ENCODE assay signal across 23 cellular contexts in genomic region chr16:57759541-57760356, GRCh38. TPM values are rescaled to one million over a fixed set of nuclear protein-coding genes. Genes with fewer than 3 reads are reported as not detected.
DNase-seq lines count a peak whose midpoint lies in the region; ATAC-seq, FAIRE-seq and TF ChIP-seq lines count a peak whose summit lies in the region.
"Had no signal": no experiment of that assay in that cellular context is flagged by ENCODE, and none has a peak within 500 bp of the region (broad histone marks: within the 10 kb centered on the region; RNA-seq: fewer than 3 reads in every experiment).

No MANE protein-coding gene starts in this region.

- H3K36me3 Mint-ChIP-seq in T-helper 17 cell (ENCODE audit: low read depth), result peaks cover 2% of the 10 kb centered on the region

- H3K4me3 Mint-ChIP-seq in T-helper 17 cell, result no peak overlapping the region
- H3K4me3 Mint-ChIP-seq: activated naive CD8-positive, alpha-beta T cell treated with anti-CD3 and anti-CD28 coated beads, Interleukin-2, amount 50 U/mL, for 24 hours; stimulated activated naive CD8-positive, alpha-beta T cell treated with anti-CD3 and anti-CD28 coated beads, Interleukin-15, Interleukin-2, amounts not matched to agents 100 ng/mL and 50 ng/mL, for 24 hours had no signal

- H3K27ac ChIP-seq in A549, result peak overlapping the region; percentile 11 to 92; a peak in 3 of 6 replicates
- no peak overlapping the region for H3K27ac ChIP-seq in kidney (ENCODE audit: low read depth in 2 of 2, low read length in 2 of 2)
- H3K27ac ChIP-seq: brain microvascular endothelial cell, GM23248, parathyroid adenoma, WERI-Rb-1 had no signal

- TF ChIP-seq CTCF in A549 (IDR thresholded peaks at IDR 0.05) (no peak), kidney (IDR thresholded peaks at IDR 0.05; ENCODE audit: borderline replicate concordance, extremely low read depth, insufficient read depth) (no peak)

- H3K27me3 Mint-ChIP-seq in T-helper 17 cell, result no peaks in the 10 kb centered on the region
- H3K27me3 Mint-ChIP-seq: activated naive CD8-positive, alpha-beta T cell treated with anti-CD3 and anti-CD28 coated beads, Interleukin-2, amount 50 U/mL, for 24 hours; stimulated activated naive CD8-positive, alpha-beta T cell treated with anti-CD3 and anti-CD28 coated beads, Interleukin-15, Interleukin-2, amounts not matched to agents 100 ng/mL and 50 ng/mL, for 24 hours had no signal

- TF ChIP-seq RAD21 in A549 (conservative IDR thresholded peaks at IDR 0.05 in 1 of 2, IDR thresholded peaks at IDR 0.05 in 1 of 2), result no peak

- no peak overlapping the region for H3K9ac ChIP-seq in kidney (ENCODE audit: low read length in 2 of 2)
- H3K9ac ChIP-seq: GM23248, parathyroid adenoma had no signal

- no peak for ATAC-seq in A549
- no peak for ATAC-seq in T-helper 17 cell
- ATAC-seq in GM21526 (IDR thresholded peaks at IDR 0.05; ENCODE audit: low FRiP score, unreplicated experiment), result no peak
- ATAC-seq in HG03025 (IDR thresholded peaks at IDR 0.05; ENCODE audit: low FRiP score, unreplicated experiment), result no peak
- ATAC-seq: activated naive CD8-positive, alpha-beta T cell treated with anti-CD3 and anti-CD28 coated beads, Interleukin-2, amount 50 U/mL, for 24 hours had no signal

- peaks cover 11 to 36% of the 10 kb centered on the region in 2 donors for H3K36me3 ChIP-seq in kidney (ENCODE audit: control insufficient read depth in 1 of 2, insufficient read depth in 2 of 2, low read length in 2 of 2)

- CTCF ChIA-PET in A549 (lab: Yijun Ruan, JAX), result interaction anchor here (0.6 to 7.9 kb wide), 10 partner anchors 10 to 241 kb away, joined by 3 to 96 read pairs (median 3); partner anchors contain the start of genes KATNB1 and USB1

- H3K4me2 ChIP-seq in A549, result no peak overlapping the region

- no peak for FAIRE-seq in A549 (lab: Jason Lieb, UNC)
- no peak for FAIRE-seq in kidney (lab: Jason Lieb, UNC)
- FAIRE-seq: endothelial cell of umbilical vein had no signal

- H3K9me3 ChIP-seq in A549, result no peaks in the 10 kb centered on the region
- no peaks in the 10 kb centered on the region for H3K9me3 ChIP-seq in T-helper 17 cell (ENCODE audit: control insufficient read depth, low read length, poor library complexity, severe bottlenecking)
- H3K9me3 ChIP-seq in kidney (ENCODE audit: control insufficient read depth in 1 of 2, low read length in 2 of 2), result no peaks in the 10 kb centered on the region
- H3K9me3 ChIP-seq: tibial nerve had no signal

- DNase-seq in A549 (ENCODE audit: low read depth in 1 of 2, low spot score in 1 of 2) (no peak), CD1c-positive myeloid dendritic cell (ENCODE audit: extremely low spot score) (peak; percentile 12), T-helper 17 cell (no peak), kidney (peak; percentile 70), globus pallidus (ENCODE audit: low spot score) (no peak), COLO668 (lab: John Stamatoyannopoulos, UW; ENCODE audit: unreplicated experiment) (no peak)
- DNase-seq: activated naive CD8-positive, alpha-beta T cell treated with anti-CD3 and anti-CD28 coated beads, Interleukin-2, amount 50 U/mL, for 24 hours; activated T-cell treated with anti-CD3 and anti-CD28 coated beads, Interleukin-2, amount 50 U/mL, for 48 hours; AML-193; brain microvascular endothelial cell; cortex of kidney; GM23248; Kasumi-1; NCI-H1105 treated with DMSO at 0.1 percent for 48 hours; NCI-H69; T-helper 2 cell; WERI-Rb-1 had no signal

- peak overlapping the region; percentile 37 for H3K27ac Mint-ChIP-seq in T-helper 17 cell
- H3K27ac Mint-ChIP-seq: activated naive CD8-positive, alpha-beta T cell treated with anti-CD3 and anti-CD28 coated beads, Interleukin-2, amount 50 U/mL, for 24 hours; stimulated activated naive CD8-positive, alpha-beta T cell treated with anti-CD3 and anti-CD28 coated beads, Interleukin-15, Interleukin-2, amounts not matched to agents 100 ng/mL and 50 ng/mL, for 24 hours had no signal

- peaks cover 94% of the 10 kb centered on the region for H3K4me1 ChIP-seq in A549
- H3K4me1 ChIP-seq in kidney (ENCODE audit: control insufficient read depth in 1 of 2, insufficient read depth in 1 of 2, low read depth in 1 of 2, low read length in 2 of 2), result peaks cover 0 to 3% of the 10 kb centered on the region in 2 donors
- H3K4me1 ChIP-seq: parathyroid adenoma had no signal

- WGBS in A549 (ENCODE audit: missing lambda C conversion rate), result 79% methylated on average over 21 of the region's 21 CpGs

- intact Hi-C loops in kidney (cut with DNase I), result loop anchor here (5.0 to 10.0 kb wide), 2 partner anchors 108 to 235 kb away; no protein-coding TSS in a partner anchor

- peaks cover 2% of the 10 kb centered on the region for H3K4me1 Mint-ChIP-seq in T-helper 17 cell

- POLR2A ChIA-PET in A549 (lab: Yijun Ruan, JAX), result interaction anchor here (1.0 to 1.1 kb wide), 2 partner anchors 24 to 27 kb away, joined by 3 read pairs; partner anchors contain the start of gene KATNB1

- no peak for TF ChIP-seq POLR2A in A549 (IDR thresholded peaks at IDR 0.05; ENCODE audit: low read length)

- H3K4me3 ChIP-seq in A549 (no peak overlapping the region), kidney (ENCODE audit: low read length in 2 of 2) (no peak overlapping the region)
- H3K4me3 ChIP-seq: GM23248, tibial nerve had no signal

- no peak for TF ChIP-seq EP300 in A549 (IDR thresholded peaks at IDR 0.05)

TF ChIP-seq in A549, 52 proteins besides CTCF, POLR2A, EP300 and RAD21:
- TF ChIP-seq KDM1A (IDR thresholded peaks at IDR 0.05; ENCODE audit: low read depth) (no peak; the same call in 1 of the 2 replicates), JUN (IDR thresholded peaks at IDR 0.05) (no peak; a peak in 2 of 5 replicates), EHMT2 (IDR thresholded peaks at IDR 0.05; ENCODE audit: low read depth) (no peak), POLR2AphosphoS2 (conservative IDR thresholded peaks at IDR 0.05; ENCODE audit: low read length) (0 out of 2 replicates have a peak, but pooled peaks have one; percentile 36)
- TF ChIP-seq, protein P1, sequence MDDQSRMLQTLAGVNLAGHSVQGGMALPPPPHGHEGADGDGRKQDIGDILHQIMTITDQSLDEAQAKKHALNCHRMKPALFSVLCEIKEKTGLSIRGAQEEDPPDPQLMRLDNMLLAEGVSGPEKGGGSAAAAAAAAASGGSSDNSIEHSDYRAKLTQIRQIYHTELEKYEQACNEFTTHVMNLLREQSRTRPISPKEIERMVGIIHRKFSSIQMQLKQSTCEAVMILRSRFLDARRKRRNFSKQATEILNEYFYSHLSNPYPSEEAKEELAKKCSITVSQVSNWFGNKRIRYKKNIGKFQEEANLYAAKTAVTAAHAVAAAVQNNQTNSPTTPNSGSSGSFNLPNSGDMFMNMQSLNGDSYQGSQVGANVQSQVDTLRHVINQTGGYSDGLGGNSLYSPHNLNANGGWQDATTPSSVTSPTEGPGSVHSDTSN (IDR thresholded peaks at IDR 0.05), result no peak
- TF ChIP-seq, protein P2, sequence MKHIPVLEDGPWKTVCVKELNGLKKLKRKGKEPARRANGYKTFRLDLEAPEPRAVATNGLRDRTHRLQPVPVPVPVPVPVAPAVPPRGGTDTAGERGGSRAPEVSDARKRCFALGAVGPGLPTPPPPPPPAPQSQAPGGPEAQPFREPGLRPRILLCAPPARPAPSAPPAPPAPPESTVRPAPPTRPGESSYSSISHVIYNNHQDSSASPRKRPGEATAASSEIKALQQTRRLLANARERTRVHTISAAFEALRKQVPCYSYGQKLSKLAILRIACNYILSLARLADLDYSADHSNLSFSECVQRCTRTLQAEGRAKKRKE (CRISPR knock-in tag; IDR thresholded peaks at IDR 0.05; ENCODE audit: low read depth), result no peak
- TF ChIP-seq, protein P3, sequence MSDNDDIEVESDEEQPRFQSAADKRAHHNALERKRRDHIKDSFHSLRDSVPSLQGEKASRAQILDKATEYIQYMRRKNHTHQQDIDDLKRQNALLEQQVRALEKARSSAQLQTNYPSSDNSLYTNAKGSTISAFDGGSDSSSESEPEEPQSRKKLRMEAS (IDR thresholded peaks at IDR 0.05), result no peak

RNA-seq across cellular contexts. Expression of gene KATNB1, which starts 24.2 kb away (rescaled TPM):
- 18.6 and 21.1 TPM in 2 replicates for polyA plus RNA-seq in A549 (2011; rRNA removed)
- polyA plus RNA-seq in A549 (2012; cell fraction: cytosol; rRNA removed), result 43.2 and 53.0 TPM in 2 replicates
- polyA plus RNA-seq in A549 (2012; cell fraction: nucleus; rRNA removed), result 124 and 158 TPM in 2 replicates
- 18.1 to 21.0 TPM (median 19.1 TPM) in 3 replicates for polyA plus RNA-seq in A549 (2017; fragmentation: RNase III; extraction: RNeasy Plus Mini Kit Qiagen cat#74134 plus additional on column Dnase treatment)
- 14.3 and 22.3 TPM in 2 replicates for polyA minus RNA-seq in A549 (2011; rRNA and poly(A)+ RNA removed)
- total RNA-seq in T-helper 17 cell, result 10 to 100 TPM; 24.3 to 27.3 TPM
- 14.5 TPM for total RNA-seq in kidney
- 13.9 TPM for polyA plus RNA-seq in kidney (ENCODE audit: insufficient read depth, low read depth, low replicate concordance)

RNA-seq across cellular contexts. Expression of gene KIFC3, which starts 42.5 kb away (rescaled TPM):
- polyA plus RNA-seq in A549 (2011; rRNA removed) (127 and 128 TPM in 2 replicates), A549 (2017; fragmentation: RNase III; extraction: RNeasy Plus Mini Kit Qiagen cat#74134 plus additional on column Dnase treatment) (171 to 180 TPM (median 178 TPM) in 3 replicates), kidney (ENCODE audit: insufficient read depth, low read depth, low replicate concordance) (74.9 TPM)
- 236 and 291 TPM in 2 replicates for polyA plus RNA-seq in A549 (2012; cell fraction: cytosol; rRNA removed)
- 781 and 955 TPM in 2 replicates for polyA plus RNA-seq in A549 (2012; cell fraction: nucleus; rRNA removed)
- 225 and 333 TPM in 2 replicates for polyA minus RNA-seq in A549 (2011; rRNA and poly(A)+ RNA removed)
- total RNA-seq in T-helper 17 cell (10 to 100 TPM in 1 of 2 donors, under 1 TPM in 1; 0.70 to 15.2 TPM), kidney (109 TPM)

Comparison
In these comparisons a context has a peak if more than half of its experiments do, and no peak if none do; other contexts are left out.
1. DNase-seq: peak in CD1c-positive myeloid dendritic cell (single experiment) and kidney (single experiment); none in A549 (0 of 2), T-helper 17 cell (0 of 3), globus pallidus (single experiment) and COLO668 (single experiment).
2. H3K27ac ChIP-seq: peak in A549 (2 of 2); none in kidney (0 of 2).